Comparison of ENCODE assay signal across 8 cellular contexts in the genomic region with DNA sequence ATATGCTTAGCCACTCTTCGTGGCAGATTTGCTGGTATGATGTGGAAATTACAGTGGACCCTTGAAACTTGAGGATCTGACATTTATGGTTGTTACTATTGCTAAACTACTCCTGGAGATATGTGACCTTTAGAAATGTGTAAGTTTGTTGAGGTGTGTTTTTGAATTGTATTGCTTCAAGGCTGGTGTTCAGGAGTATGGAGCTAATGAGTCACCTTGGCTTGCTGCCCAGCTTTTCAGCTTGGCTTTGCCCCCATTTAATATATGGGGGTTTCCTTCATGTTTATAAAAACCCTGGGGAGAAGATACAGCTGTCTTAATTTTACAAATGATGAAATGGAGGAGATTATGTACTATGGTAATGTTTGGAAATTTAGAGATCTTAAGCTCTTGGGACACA. TPM values are rescaled to one million over a fixed set of nuclear protein-coding genes. Genes with fewer than 3 reads are reported as not detected.
A peak's percentile ranks its signal among the peaks of the same experiment; 100 is the strongest.
DNase-seq lines count a peak whose midpoint lies in the region; ATAC-seq and TF ChIP-seq lines count a peak whose summit lies in the region.

No MANE protein-coding gene starts in this region.

- H3K27me3 Mint-ChIP-seq in activated naive CD8-positive, alpha-beta T cell treated with anti-CD3 and anti-CD28 coated beads, Interleukin-2, amount 50 U/mL, for 24 hours, result no peaks in the 10 kb centered on the region
- no peaks in the 10 kb centered on the region for H3K27me3 Mint-ChIP-seq in mesothelial cell of epicardium (ENCODE audit: low read depth)
- no peaks in the 10 kb centered on the region for H3K27me3 Mint-ChIP-seq in stimulated activated naive CD8-positive, alpha-beta T cell treated with anti-CD3 and anti-CD28 coated beads, Interleukin-15, amount 100 ng/mL, for 72 hours

- peaks cover 60% of the 10 kb centered on the region for H3K4me1 Mint-ChIP-seq in activated naive CD8-positive, alpha-beta T cell treated with anti-CD3 and anti-CD28 coated beads, Interleukin-2, amount 50 U/mL, for 24 hours
- H3K4me1 Mint-ChIP-seq in mesothelial cell of epicardium, result peaks cover 17% of the 10 kb centered on the region
- peaks cover 66% of the 10 kb centered on the region for H3K4me1 Mint-ChIP-seq in stimulated activated naive CD8-positive, alpha-beta T cell treated with anti-CD3 and anti-CD28 coated beads, Interleukin-15, amount 100 ng/mL, for 72 hours

- in situ Hi-C loops in Caki2 (cut with HindIII; ENCODE audit: low pct_unique_long_range_greater_than_20kb, low sequenced_read_pairs), result no loop called here

- no peak for TF ChIP-seq CTCF in mesothelial cell of epicardium (IDR thresholded peaks at IDR 0.05; ENCODE audit: unreplicated experiment)

- H3K4me3 Mint-ChIP-seq in activated naive CD8-positive, alpha-beta T cell treated with anti-CD3 and anti-CD28 coated beads, Interleukin-2, amount 50 U/mL, for 24 hours, result peak overlapping the region; percentile 44
- no peak overlapping the region for H3K4me3 Mint-ChIP-seq in mesothelial cell of epicardium
- H3K4me3 Mint-ChIP-seq in stimulated activated naive CD8-positive, alpha-beta T cell treated with anti-CD3 and anti-CD28 coated beads, Interleukin-15, amount 100 ng/mL, for 72 hours, result peak overlapping the region; percentile 56 to 65

- no peaks in the 10 kb centered on the region for H3K9me3 Mint-ChIP-seq in activated naive CD8-positive, alpha-beta T cell treated with anti-CD3 and anti-CD28 coated beads, Interleukin-2, amount 50 U/mL, for 24 hours
- no peaks in the 10 kb centered on the region for H3K9me3 Mint-ChIP-seq in mesothelial cell of epicardium
- H3K9me3 Mint-ChIP-seq in stimulated activated naive CD8-positive, alpha-beta T cell treated with anti-CD3 and anti-CD28 coated beads, Interleukin-15, amount 100 ng/mL, for 72 hours, result no peaks in the 10 kb centered on the region

- peak overlapping the region; percentile 94 for H3K27ac Mint-ChIP-seq in activated naive CD8-positive, alpha-beta T cell treated with anti-CD3 and anti-CD28 coated beads, Interleukin-2, amount 50 U/mL, for 24 hours
- peak overlapping the region; percentile 81 for H3K27ac Mint-ChIP-seq in mesothelial cell of epicardium
- H3K27ac Mint-ChIP-seq in stimulated activated naive CD8-positive, alpha-beta T cell treated with anti-CD3 and anti-CD28 coated beads, Interleukin-15, amount 100 ng/mL, for 72 hours, result peak overlapping the region; percentile 93 to 95

- DNase-seq in Caki2 (ENCODE audit: low read depth) (peak; percentile 46), OCI-M1 (lab: John Stamatoyannopoulos, UW) (peak; percentile 4), mesothelial cell of epicardium (ENCODE audit: low spot score in 2 of 2, unreplicated experiment in 2 of 2) (no peak)
- DNase-seq in activated naive CD8-positive, alpha-beta T cell treated with anti-CD3 and anti-CD28 coated beads, Interleukin-2, amount 50 U/mL, for 24 hours, result peak; percentile 83
- DNase-seq in stimulated activated naive CD8-positive, alpha-beta T cell treated with anti-CD3 and anti-CD28 coated beads, Interleukin-15, amount 100 ng/mL, for 72 hours, result peak; percentile 65 to 72

- ATAC-seq in activated naive CD8-positive, alpha-beta T cell treated with anti-CD3 and anti-CD28 coated beads, Interleukin-2, amount 50 U/mL, for 24 hours, result peak; percentile 87
- ATAC-seq in stimulated activated naive CD8-positive, alpha-beta T cell treated with anti-CD3 and anti-CD28 coated beads, Interleukin-15, amount 100 ng/mL, for 72 hours, result peak; percentile 95
- ATAC-seq in GM19395 (IDR thresholded peaks at IDR 0.05; ENCODE audit: unreplicated experiment) (no peak), GM21529 (IDR thresholded peaks at IDR 0.05; ENCODE audit: unreplicated experiment) (no peak), GM19467 (IDR thresholded peaks at IDR 0.05; ENCODE audit: unreplicated experiment) (no peak)

- H3K36me3 Mint-ChIP-seq in activated naive CD8-positive, alpha-beta T cell treated with anti-CD3 and anti-CD28 coated beads, Interleukin-2, amount 50 U/mL, for 24 hours (ENCODE audit: low read depth), result peaks cover 26% of the 10 kb centered on the region
- peaks cover 24% of the 10 kb centered on the region for H3K36me3 Mint-ChIP-seq in mesothelial cell of epicardium

RNA-seq across cellular contexts. Expression of a gene that starts 11.6 kb away (rescaled TPM):
- 44.4 and 47.3 TPM in 2 replicates for total RNA-seq in Caki2 (2014; rRNA removed; shearing (Covaris generic); ENCODE audit: low replicate concordance)
- 67.5 to 76.0 TPM (median 69.8 TPM) in 3 replicates for total RNA-seq in mesothelial cell of epicardium

Comparison
In these comparisons a context has a peak if more than half of its experiments do, and no peak if none do; other contexts are left out.
1. DNase-seq: peak in Caki2 (single experiment), OCI-M1 (single experiment), activated naive CD8-positive, alpha-beta T cell treated with anti-CD3 and anti-CD28 coated beads, Interleukin-2, amount 50 U/mL, for 24 hours (single experiment) and stimulated activated naive CD8-positive, alpha-beta T cell treated with anti-CD3 and anti-CD28 coated beads, Interleukin-15, amount 100 ng/mL, for 72 hours (2 of 2); none in mesothelial cell of epicardium (0 of 2).
2. ATAC-seq: peak in activated naive CD8-positive, alpha-beta T cell treated with anti-CD3 and anti-CD28 coated beads, Interleukin-2, amount 50 U/mL, for 24 hours (single experiment) and stimulated activated naive CD8-positive, alpha-beta T cell treated with anti-CD3 and anti-CD28 coated beads, Interleukin-15, amount 100 ng/mL, for 72 hours (single experiment); none in GM19395 (single experiment), GM21529 (single experiment) and GM19467 (single experiment).
3. Peak in every context shown above with its lines, with median percentiles within 50 percentile points of each other: H3K27ac Mint-ChIP-seq.